In the genomic region with DNA sequence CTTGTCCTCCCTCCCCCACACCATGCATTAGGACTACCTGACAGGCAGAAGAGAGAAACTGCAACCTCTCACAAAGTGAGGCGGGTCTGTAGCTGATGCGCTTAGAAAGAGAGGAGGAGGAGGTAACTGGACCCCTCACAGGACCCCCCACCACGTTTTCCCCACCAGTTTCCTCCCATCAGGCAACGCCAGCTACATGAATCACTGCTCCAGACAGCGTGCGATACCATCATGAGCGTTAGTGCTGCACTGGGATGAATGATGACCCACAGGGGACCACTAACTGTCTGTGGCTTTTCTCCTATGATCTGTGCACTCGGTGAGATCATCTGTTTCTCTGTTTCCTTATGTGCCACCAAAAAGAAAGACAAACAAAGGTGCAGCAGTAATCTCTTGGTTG, we compare ENCODE assay signal across 16 cellular contexts.
DNase-seq lines count a peak whose midpoint lies in the region; ATAC-seq and TF ChIP-seq lines count a peak whose summit lies in the region.
"Had no signal": no experiment of that assay in that cellular context is flagged by ENCODE, and none has a peak within 500 bp of the region (broad histone marks: within the 10 kb centered on the region; RNA-seq: fewer than 3 reads in every experiment).

No MANE protein-coding gene starts in this region.

- peak overlapping the region; percentile 30 for H3K4me3 Mint-ChIP-seq in glutamatergic neuron (ENCODE audit: unreplicated experiment)
- H3K4me3 Mint-ChIP-seq: activated naive CD8-positive, alpha-beta T cell treated with anti-CD3 and anti-CD28 coated beads, Interleukin-2, amount 10 ng/mL, durations not matched to agents 7 days and 5 days; H9; immature natural killer cell; mesothelial cell of epicardium; T-helper 1 cell treated with Interleukin-12 subunit alpha and Interleukin-12 subunit beta and Interleukin-4 antibody, amounts not matched to agents 30 μg/mL and 1 μg/mL, for 36 hours had no signal

- H3K4me1 Mint-ChIP-seq in glutamatergic neuron (ENCODE audit: low read depth, unreplicated experiment): peaks cover 32% of the 10 kb centered on the region
- H3K4me1 Mint-ChIP-seq: activated naive CD8-positive, alpha-beta T cell treated with anti-CD3 and anti-CD28 coated beads, Interleukin-2, amount 10 ng/mL, durations not matched to agents 7 days and 5 days; immature natural killer cell; mesothelial cell of epicardium had no signal

- no peaks in the 10 kb centered on the region for H3K27me3 ChIP-seq in H7 (ENCODE audit: control insufficient read depth, insufficient read depth, low read length)
- H3K27me3 ChIP-seq: Peyer's patch had no signal

- no peak overlapping the region for H3K4me3 ChIP-seq in H7 (ENCODE audit: insufficient read depth, low read depth, low read length)
- H3K4me3 ChIP-seq: Peyer's patch, stomach had no signal

- DNase-seq in A172 (ENCODE audit: low spot score) (peak; percentile 25), H7 (peak; percentile 39), NCI-H526 treated with DMSO at 0.1 percent for 48 hours (lab: John Stamatoyannopoulos, UW) (peak; percentile 26), glutamatergic neuron (peak; percentile 45), globus pallidus (ENCODE audit: low spot score) (no peak)
- no peak for DNase-seq in activated T-cell treated with anti-CD3 and anti-CD28 coated beads, Interleukin-2, amount 50 U/mL, for 1 hour
- no peak for DNase-seq in effector CD8-positive, alpha-beta T cell (lab: John Stamatoyannopoulos, UW)
- DNase-seq: activated CD4-positive, alpha-beta T cell treated with anti-CD3 and anti-CD28 coated beads for 1 hour; activated naive CD8-positive, alpha-beta T cell treated with anti-CD3 and anti-CD28 coated beads, Interleukin-2, amount 10 ng/mL, durations not matched to agents 7 days and 5 days; H9; immature natural killer cell; Peyer's patch; stomach had no signal

- H3K36me3 Mint-ChIP-seq in glutamatergic neuron (ENCODE audit: unreplicated experiment): no peaks in the 10 kb centered on the region
- H3K36me3 Mint-ChIP-seq: activated naive CD8-positive, alpha-beta T cell treated with anti-CD3 and anti-CD28 coated beads, Interleukin-2, amount 10 ng/mL, durations not matched to agents 7 days and 5 days; immature natural killer cell; mesothelial cell of epicardium had no signal

- H3K27me3 Mint-ChIP-seq in glutamatergic neuron (ENCODE audit: unreplicated experiment): peaks cover 14% of the 10 kb centered on the region

- H3K9me3 Mint-ChIP-seq in glutamatergic neuron (ENCODE audit: unreplicated experiment): no peaks in the 10 kb centered on the region
- H3K9me3 Mint-ChIP-seq: activated naive CD8-positive, alpha-beta T cell treated with anti-CD3 and anti-CD28 coated beads, Interleukin-2, amount 10 ng/mL, durations not matched to agents 7 days and 5 days; H9; immature natural killer cell; mesothelial cell of epicardium; T-helper 1 cell treated with Interleukin-12 subunit alpha and Interleukin-12 subunit beta and Interleukin-4 antibody, amounts not matched to agents 30 μg/mL and 1 μg/mL, for 36 hours had no signal

- TF ChIP-seq CTCF in glutamatergic neuron (IDR thresholded peaks at IDR 0.05; ENCODE audit: partially characterized antibody, unreplicated experiment): no peak

- no peak for ATAC-seq in HG03571 (IDR thresholded peaks at IDR 0.05; ENCODE audit: unreplicated experiment)

- H3K36me3 ChIP-seq in H7 (replicated peaks; ENCODE audit: control insufficient read depth, insufficient read depth, low read length): no peaks in the 10 kb centered on the region
- H3K36me3 ChIP-seq: Peyer's patch, stomach had no signal

- H3K27ac Mint-ChIP-seq in glutamatergic neuron (ENCODE audit: unreplicated experiment): peak overlapping the region; percentile 92
- H3K27ac Mint-ChIP-seq: activated naive CD8-positive, alpha-beta T cell treated with anti-CD3 and anti-CD28 coated beads, Interleukin-2, amount 10 ng/mL, durations not matched to agents 7 days and 5 days; H9; immature natural killer cell; mesothelial cell of epicardium; T-helper 1 cell treated with Interleukin-12 subunit alpha and Interleukin-12 subunit beta and Interleukin-4 antibody, amounts not matched to agents 30 μg/mL and 1 μg/mL, for 36 hours had no signal

Comparison
In these comparisons a context has a peak if more than half of its experiments do, and no peak if none do; other contexts are left out.
1. DNase-seq: peak in A172 (single experiment), H7 (single experiment), NCI-H526 treated with DMSO at 0.1 percent for 48 hours (single experiment) and glutamatergic neuron (single experiment); none in globus pallidus (single experiment), activated T-cell treated with anti-CD3 and anti-CD28 coated beads, Interleukin-2, amount 50 U/mL, for 1 hour (single experiment) and effector CD8-positive, alpha-beta T cell (single experiment).